In genomic region chr22:50688448-50688847, GRCh38 we compare ENCODE assay signal across 20 cellular contexts. TPM values are rescaled to one million over a fixed set of nuclear protein-coding genes. Genes with fewer than 3 reads are reported as not detected.
"Had no signal": no experiment of that assay in that cellular context is flagged by ENCODE, and none has a peak within 500 bp of the region (broad histone marks: within the 10 kb centered on the region; RNA-seq: fewer than 3 reads in every experiment).

No MANE protein-coding gene starts in this region.

- H3K27me3 ChIP-seq: foreskin keratinocyte, pancreas had no signal

- H3K4me1 Mint-ChIP-seq: immature natural killer cell, neural crest cell, T-cell had no signal

- ATAC-seq: activated T-cell treated with anti-CD3 and anti-CD28 coated beads, Interleukin-2, amount 50 U/mL, for 4 hours; foreskin keratinocyte; pancreas; stimulated activated naive CD8-positive, alpha-beta T cell treated with anti-CD3 and anti-CD28 coated beads, Interleukin-15, Interleukin-2, amounts not matched to agents 100 U/mL and 50 U/mL, for 24 hours; T-cell had no signal

- H3K9me3 ChIP-seq: pancreas, suprapubic skin had no signal

- H3K9me3 Mint-ChIP-seq: neural crest cell had no signal

- DNase-seq: activated CD4-positive, alpha-beta T cell treated with anti-CD3 and anti-CD28 coated beads for 1 hour; activated CD4-positive, alpha-beta T cell treated with anti-CD3 and anti-CD28 coated beads, Interleukin-2, amount 50 U/mL, for 4 hours; activated T-cell treated with anti-CD3 and anti-CD28 coated beads, Interleukin-2, amount 50 U/mL, for 4 hours; foreskin keratinocyte; immature natural killer cell; midbrain; SHP77; SK-N-SH; stimulated activated CD4-positive, alpha-beta T cell treated with anti-CD3 and anti-CD28 coated beads, Interleukin-4, amount 100 ng/mL, for 1 hour; stimulated activated naive CD8-positive, alpha-beta T cell treated with anti-CD3 and anti-CD28 coated beads, Interleukin-15, Interleukin-2, amounts not matched to agents 100 U/mL and 50 U/mL, for 24 hours; T-helper 9 cell; trophoblast cell had no signal

- H3K36me3 Mint-ChIP-seq: immature natural killer cell, T-cell had no signal

- H3K4me3 ChIP-seq: lung, pancreas, suprapubic skin had no signal

- H3K36me3 ChIP-seq: pancreas, suprapubic skin had no signal

- H3K4me3 Mint-ChIP-seq: activated T-cell treated with anti-CD3 and anti-CD28 coated beads, Interleukin-2, amount 50 U/mL, for 4 hours; immature natural killer cell; neural crest cell; T-cell had no signal

- H3K27ac ChIP-seq: foreskin keratinocyte, pancreas, suprapubic skin had no signal

- H3K27ac Mint-ChIP-seq: T-cell had no signal

RNA-seq across cellular contexts. Expression of gene ACR, which starts 49.6 kb away (rescaled TPM):
- total RNA-seq: activated T-cell treated with anti-CD3 and anti-CD28 coated beads, Interleukin-2, amount 50 U/mL, for 4 hours; astrocyte; bronchial epithelial cell; foreskin keratinocyte; myocyte; neural crest cell; suprapubic skin; T-cell had no signal
